ENCODE assay signal across 8 cellular contexts in genomic region chr2:131054488-131054887, GRCh38.
"Had no signal": no experiment of that assay in that cellular context is flagged by ENCODE, and none has a peak within 500 bp of the region (broad histone marks: within the 10 kb centered on the region; RNA-seq: fewer than 3 reads in every experiment).

No MANE protein-coding gene starts in this region.

- H3K4me3 ChIP-seq: GM23338, HAP-1 had no signal

- H3K4me1 ChIP-seq: HAP-1 had no signal

- H3K9me3 Mint-ChIP-seq: GM23338, IgD-negative memory B cell had no signal

- DNase-seq: Karpas-422, KBM-7 had no signal

- ATAC-seq: GM23338, HCT116 had no signal

- H3K9me3 ChIP-seq: HAP-1 had no signal

- H3K27me3 Mint-ChIP-seq: IgD-negative memory B cell had no signal

- H3K4me3 Mint-ChIP-seq: GM23338, IgD-negative memory B cell had no signal

- H3K27ac Mint-ChIP-seq: IgD-negative memory B cell had no signal

- H3K27ac ChIP-seq: HL-60, KMS-11 had no signal
